ENCODE assay signal across 8 cellular contexts in the genomic region with DNA sequence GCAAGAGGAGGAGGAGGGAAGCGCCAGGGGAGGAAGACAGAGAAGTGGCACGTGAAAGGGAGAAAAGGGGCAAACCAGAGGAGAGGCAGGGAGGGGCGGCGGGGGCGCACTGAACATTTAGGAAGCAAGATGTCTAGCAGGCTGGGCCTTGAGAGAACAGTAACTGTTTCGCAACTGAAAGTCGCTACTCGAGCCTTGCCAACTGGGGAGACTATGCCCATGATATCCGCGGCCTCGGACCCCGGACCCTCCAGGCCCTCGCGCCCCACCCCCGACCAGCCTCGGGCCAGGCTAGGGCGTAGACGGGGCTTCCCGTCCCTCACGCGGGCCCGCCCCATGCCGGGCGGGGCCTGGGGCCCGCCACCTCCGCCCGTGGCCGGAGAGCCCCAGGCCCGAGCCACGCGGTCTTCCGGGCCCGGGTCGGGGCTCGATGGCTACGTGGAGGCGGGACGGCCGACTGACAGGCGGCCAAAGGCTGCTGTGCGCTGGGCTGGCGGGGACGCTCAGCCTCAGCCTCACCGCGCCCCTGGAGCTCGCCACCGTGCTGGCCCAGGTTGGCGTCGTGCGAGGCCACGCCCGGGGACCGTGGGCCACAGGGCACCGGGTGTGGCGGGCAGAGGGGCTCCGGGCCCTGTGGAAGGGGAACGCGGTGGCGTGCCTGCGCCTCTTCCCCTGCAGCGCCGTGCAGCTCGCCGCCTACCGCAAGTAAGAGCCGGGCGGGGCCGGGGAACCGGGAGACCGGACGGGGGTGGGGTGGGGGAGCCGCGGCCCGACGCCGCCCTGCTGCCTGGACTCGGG. TPM values are rescaled to one million over a fixed set of nuclear protein-coding genes. Genes with fewer than 3 reads are reported as not detected.
A peak's percentile ranks its signal among the peaks of the same experiment; 100 is the strongest.
DNase-seq lines count a peak whose midpoint lies in the region; ATAC-seq and TF ChIP-seq lines count a peak whose summit lies in the region.

A gene (plus strand): TSS at position 363 of the 798 bp plus-strand sequence. CDS start 68 bp downstream, at position 431.

- TF ChIP-seq CTCF in A673 (conservative IDR thresholded peaks at IDR 0.05; ENCODE audit: low read depth, low read length) (no peak), PC-3 (conservative IDR thresholded peaks at IDR 0.05; ENCODE audit: low read depth, low read length) (no peak), heart right ventricle (IDR thresholded peaks at IDR 0.05) (no peak)

- no peaks in the 10 kb centered on the region for H3K27me3 Mint-ChIP-seq in activated naive CD8-positive, alpha-beta T cell treated with anti-CD3 and anti-CD28 coated beads, Interleukin-2, amount 50 U/mL, for 24 hours

- peak within 1 kb of the TSS; percentile 75 for H3K4me3 Mint-ChIP-seq in activated naive CD8-positive, alpha-beta T cell treated with anti-CD3 and anti-CD28 coated beads, Interleukin-2, amount 50 U/mL, for 24 hours

- H3K4me2 ChIP-seq in PC-3 (ENCODE audit: low read length) = peak within 1 kb of the TSS; percentile 91

- H3K27ac ChIP-seq in A673 (ENCODE audit: low read depth, low read length, poor library complexity, severe bottlenecking) (no peak within 1 kb of the TSS), PC-3 (ENCODE audit: low read length) (peak within 1 kb of the TSS; percentile 52), heart right ventricle (peak within 1 kb of the TSS in 9 of 10 donors; percentile 65 to 85 (median 73))

- no peaks in the 10 kb centered on the region for H3F3A ChIP-seq in PC-3 (ENCODE audit: low read length, unreplicated experiment)

- DNase-seq in A673 (ENCODE audit: low spot score) (no peak), PC-3 (peak; percentile 45), heart right ventricle (peak; percentile 22 to 44), pulmonary artery endothelial cell (ENCODE audit: low read depth, low spot score) (no peak), NCI-H345 treated with DMSO at 0.1 percent for 48 hours (lab: John Stamatoyannopoulos, UW; ENCODE audit: unreplicated experiment) (no peak)
- peak; percentile 33 for DNase-seq in activated naive CD8-positive, alpha-beta T cell treated with anti-CD3 and anti-CD28 coated beads, Interleukin-2, amount 50 U/mL, for 24 hours

- BruUV-seq in A673 (replicated peaks; lab: Mats Ljungman, UMichigan) (no TSS peak), PC-3 (replicated peaks; lab: Mats Ljungman, UMichigan) (no TSS peak)

- peaks cover 30% of the 10 kb centered on the region for H3K4me1 Mint-ChIP-seq in activated naive CD8-positive, alpha-beta T cell treated with anti-CD3 and anti-CD28 coated beads, Interleukin-2, amount 50 U/mL, for 24 hours

- H3K36me3 Mint-ChIP-seq in activated naive CD8-positive, alpha-beta T cell treated with anti-CD3 and anti-CD28 coated beads, Interleukin-2, amount 50 U/mL, for 24 hours (ENCODE audit: low read depth) = no peaks in the 10 kb centered on the region

- H3K27me3 ChIP-seq in A673 (replicated peaks; ENCODE audit: insufficient read depth, low read depth, low read length, poor library complexity) (peaks cover 3% of the 10 kb centered on the region), PC-3 (ENCODE audit: low read length) (no peaks in the 10 kb centered on the region), heart right ventricle (no peaks in the 10 kb centered on the region)

- H4K20me1 ChIP-seq in PC-3 (ENCODE audit: low read length) = no peaks in the 10 kb centered on the region

- H3K9me2 ChIP-seq in PC-3 (replicated peaks; ENCODE audit: low read length) = no peaks in the 10 kb centered on the region

- H3K9me3 ChIP-seq in A673 (ENCODE audit: low read depth, low read length, poor library complexity, severe bottlenecking) (no peaks in the 10 kb centered on the region), PC-3 (ENCODE audit: low read length) (no peaks in the 10 kb centered on the region), heart right ventricle (no peaks in the 10 kb centered on the region)

- POLR2A ChIA-PET in A673 (lab: Charles Lee; ENCODE audit: low non-redundant PET) (no interaction called here), PC-3 (lab: Charles Lee; ENCODE audit: unreplicated experiment) (no interaction called here)

- peak; percentile 85 for ATAC-seq in GM18520 (IDR thresholded peaks at IDR 0.05; ENCODE audit: unreplicated experiment)
- ATAC-seq in HG02973 (IDR thresholded peaks at IDR 0.05; ENCODE audit: unreplicated experiment) = peak; percentile 87
- ATAC-seq in PC-3 = peak; percentile 91
- ATAC-seq in activated naive CD8-positive, alpha-beta T cell treated with anti-CD3 and anti-CD28 coated beads, Interleukin-2, amount 50 U/mL, for 24 hours = peak; percentile 86
- peak; percentile 93 to 96 (median 94) for ATAC-seq in heart right ventricle

- H3K4me1 ChIP-seq in A673 (ENCODE audit: insufficient read depth, low read length, poor library complexity, severe bottlenecking) (no peaks in the 10 kb centered on the region), PC-3 (ENCODE audit: insufficient read depth, low read length) (peaks cover 29% of the 10 kb centered on the region), heart right ventricle (peaks cover 0 to 8% (median 0%) of the 10 kb centered on the region in 9 donors)

- H3K79me2 ChIP-seq in PC-3 (ENCODE audit: low read length) = peaks cover 46% of the 10 kb centered on the region

- intact Hi-C loops in A673 (cut with micrococcal nuclease; ENCODE audit: unreplicated experiment) (no loop called here), PC-3 (cut with micrococcal nuclease) (no loop called here), heart right ventricle (cut with DNase I) (no loop called here)

- H3K36me3 ChIP-seq in A673 (ENCODE audit: insufficient read depth, low read length, poor library complexity, severe bottlenecking) (no peaks in the 10 kb centered on the region), PC-3 (ENCODE audit: low read depth, low read length) (no peaks in the 10 kb centered on the region), heart right ventricle (no peaks in the 10 kb centered on the region)

- 1 to 2% methylated on average over 38 to 62 of the region's 77 CpGs for WGBS in heart right ventricle, 2 donors

- CTCF ChIA-PET in A673 (lab: Charles Lee) (interaction anchor here (0.6 kb wide), 1 partner anchor 360 kb away, joined by 6 read pairs; no protein-coding TSS in a partner anchor), PC-3 (lab: Charles Lee) (no interaction called here)

- peak within 1 kb of the TSS; percentile 88 for H2AFZ ChIP-seq in PC-3 (ENCODE audit: low read length)

- peak within 1 kb of the TSS; percentile 37 for H3K4me3 ChIP-seq in A673 (ENCODE audit: low read depth, low read length, poor library complexity, severe bottlenecking)
- peak within 1 kb of the TSS; percentile 91 for H3K4me3 ChIP-seq in PC-3 (ENCODE audit: low read length)
- peak within 1 kb of the TSS; percentile 42 to 75 (median 64) for H3K4me3 ChIP-seq in heart right ventricle

- H3K9ac ChIP-seq in PC-3 (ENCODE audit: low read length) = peak within 1 kb of the TSS; percentile 91

- H3K9me3 Mint-ChIP-seq in activated naive CD8-positive, alpha-beta T cell treated with anti-CD3 and anti-CD28 coated beads, Interleukin-2, amount 50 U/mL, for 24 hours = no peaks in the 10 kb centered on the region

- H3K27ac Mint-ChIP-seq in activated naive CD8-positive, alpha-beta T cell treated with anti-CD3 and anti-CD28 coated beads, Interleukin-2, amount 50 U/mL, for 24 hours = peak within 1 kb of the TSS; percentile 79

RNA-seq across cellular contexts. Expression of the gene that starts here (rescaled TPM):
- total RNA-seq in A673 (2021) = 0.34 and 0.50 TPM in 2 replicates
- total RNA-seq in PC-3 (2014; rRNA removed) = 25.8 and 30.9 TPM in 2 replicates
- total RNA-seq in heart right ventricle = 1 to 10 TPM in 8 of 10 donors, under 1 TPM in 2; 0.63 to 5.9 (median 2.5) TPM
- polyA plus RNA-seq in heart right ventricle = 1 to 10 TPM; 3.0 to 3.4 TPM
- total RNA-seq in pulmonary artery endothelial cell = 17.7 and 20.8 TPM in 2 replicates

Comparison
In these comparisons a context has a peak if more than half of its experiments do, and no peak if none do; other contexts are left out.
1. DNase-seq: peak in PC-3 (single experiment), activated naive CD8-positive, alpha-beta T cell treated with anti-CD3 and anti-CD28 coated beads, Interleukin-2, amount 50 U/mL, for 24 hours (single experiment) and heart right ventricle (2 of 2); none in A673 (single experiment), pulmonary artery endothelial cell (single experiment) and NCI-H345 treated with DMSO at 0.1 percent for 48 hours (single experiment).
2. H3K4me3 ChIP-seq: peak in every context shown above with its lines; median percentile 91 in PC-3; 64 in heart right ventricle; 37 in A673.
3. Peak in every context shown above with its lines, with median percentiles within 50 percentile points of each other: ATAC-seq.